Comparison of ENCODE assay signal across 8 cellular contexts in the genomic region with DNA sequence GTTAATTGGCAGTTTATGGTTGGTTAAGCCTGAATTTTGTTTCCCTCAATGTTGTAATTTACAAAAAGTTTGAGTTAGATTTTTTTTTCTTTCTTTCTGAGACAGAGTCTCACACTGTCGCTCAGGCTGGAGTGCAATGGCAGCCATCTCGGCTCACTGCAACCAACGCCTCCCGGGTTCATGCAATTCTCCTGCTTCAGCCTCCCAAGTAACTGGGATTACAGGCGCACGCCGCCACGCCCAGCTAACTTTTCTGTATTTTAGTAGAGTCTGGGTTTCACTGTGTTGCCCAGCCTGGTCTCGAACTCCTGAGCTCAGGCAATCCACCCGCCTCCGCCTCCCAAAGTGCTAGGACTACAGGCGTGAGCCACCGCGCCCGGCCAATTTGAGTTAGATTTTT. TPM values are rescaled to one million over a fixed set of nuclear protein-coding genes. Genes with fewer than 3 reads are reported as not detected.
DNase-seq lines count a peak whose midpoint lies in the region; ATAC-seq and TF ChIP-seq lines count a peak whose summit lies in the region.

No MANE protein-coding gene starts in this region.

- H3K36me3 ChIP-seq in GM23338 (ENCODE audit: insufficient read depth) (no peaks in the 10 kb centered on the region), SJSA1 (no peaks in the 10 kb centered on the region), fibroblast of lung (ENCODE audit: control insufficient read depth, insufficient read depth, low read length) (no peaks in the 10 kb centered on the region)

- H3K9me2 ChIP-seq in GM23338 (ENCODE audit: insufficient read depth): no peaks in the 10 kb centered on the region

- H3K4me1 ChIP-seq in GM23338 (ENCODE audit: insufficient read depth) (peaks cover 46% of the 10 kb centered on the region), SJSA1 (replicated peaks) (peaks cover 3% of the 10 kb centered on the region; the same call in 1 of the 2 replicates), fibroblast of lung (ENCODE audit: control insufficient read depth, extremely low read depth, insufficient read depth, low read length) (no peaks in the 10 kb centered on the region)

- H3K9me3 ChIP-seq in SJSA1 (replicated peaks): no peaks in the 10 kb centered on the region
- no peaks in the 10 kb centered on the region for H3K9me3 ChIP-seq in fibroblast of lung (ENCODE audit: control insufficient read depth, insufficient read depth, low read depth, low read length)

- H3K9me3 Mint-ChIP-seq in GM23338: peaks cover 6% of the 10 kb centered on the region; the same call in 1 of the 3 replicates

- H3K27ac Mint-ChIP-seq in GM23338: no peak overlapping the region

- no peak overlapping the region for H2AFZ ChIP-seq in GM23338
- peak overlapping the region; percentile 97 for H2AFZ ChIP-seq in fibroblast of lung (ENCODE audit: low read length)

- no peak overlapping the region for H3K27ac ChIP-seq in GM23338 (ENCODE audit: low read depth)
- no peak overlapping the region for H3K27ac ChIP-seq in SJSA1
- H3K27ac ChIP-seq in fibroblast of lung (ENCODE audit: insufficient read depth, low read length): peak overlapping the region; percentile 91

- H4K20me1 ChIP-seq in GM23338 (replicated peaks; ENCODE audit: insufficient read depth): peaks cover 37% of the 10 kb centered on the region
- no peaks in the 10 kb centered on the region for H4K20me1 ChIP-seq in fibroblast of lung (ENCODE audit: control insufficient read depth, extremely low read depth, insufficient read depth, low read length)

- H3K36me3 Mint-ChIP-seq in GM23338 (ENCODE audit: low read depth): peaks cover 4% of the 10 kb centered on the region; the same call in 2 of the 3 replicates

- H3K79me2 ChIP-seq in GM23338 (replicated peaks; ENCODE audit: insufficient read depth): peaks cover 59% of the 10 kb centered on the region
- peaks cover 10% of the 10 kb centered on the region for H3K79me2 ChIP-seq in fibroblast of lung (ENCODE audit: control insufficient read depth, insufficient read depth, low read length)

- H3K27me3 ChIP-seq in GM23338 (ENCODE audit: insufficient read depth) (no peaks in the 10 kb centered on the region), SJSA1 (replicated peaks) (no peaks in the 10 kb centered on the region), fibroblast of lung (ENCODE audit: control insufficient read depth, insufficient read depth, low read length) (no peaks in the 10 kb centered on the region)

- H3K4me2 ChIP-seq in GM23338: peak overlapping the region; percentile 99
- H3K4me2 ChIP-seq in fibroblast of lung (ENCODE audit: extremely low read depth, insufficient read depth, low read length): peak overlapping the region; percentile 80

- peak overlapping the region; percentile 84 for H3K9ac ChIP-seq in fibroblast of lung (ENCODE audit: insufficient read depth, low read length)

- ATAC-seq in GM23338: no peak
- no peak for ATAC-seq in HG03097 (IDR thresholded peaks at IDR 0.05; ENCODE audit: low FRiP score, unreplicated experiment)

- no peaks in the 10 kb centered on the region for H3F3A ChIP-seq in GM23338 (replicated peaks; ENCODE audit: low read depth)

- peak overlapping the region; percentile 99 for H3K4me3 Mint-ChIP-seq in GM23338

- peaks cover 42% of the 10 kb centered on the region for H3K4me1 Mint-ChIP-seq in GM23338

- H3K4me3 ChIP-seq in GM23338: peak overlapping the region; percentile 97
- peak overlapping the region; percentile 62 for H3K4me3 ChIP-seq in SJSA1
- peak overlapping the region; percentile 84 to 97 (median 90) for H3K4me3 ChIP-seq in fibroblast of lung (replicated peaks in 1 of 4; ENCODE audit: control extremely low read depth in 1 of 4, insufficient read depth in 1 of 4, low read depth in 3 of 4, low read length in 4 of 4)
- peak overlapping the region; percentile 76 for H3K4me3 ChIP-seq in skeletal muscle cell (ENCODE audit: low read depth, low read length)

- TF ChIP-seq CTCF in GM23338 (conservative IDR thresholded peaks at IDR 0.05; ENCODE audit: low read depth in 2 of 2): no peak
- TF ChIP-seq CTCF in fibroblast of lung (conservative IDR thresholded peaks at IDR 0.05 in 1 of 2, IDR thresholded peaks at IDR 0.05 in 1 of 2; ENCODE audit: low read depth in 1 of 2, low read length in 2 of 2): no peak

- DNase-seq in GM23338 (ENCODE audit: low spot score) (no peak), SJSA1 (ENCODE audit: low read depth in 1 of 2, low spot score in 2 of 2) (no peak), fibroblast of lung (ENCODE audit: low read depth in 2 of 2) (no peak), skeletal muscle cell (ENCODE audit: low read depth) (no peak), GM03348 (ENCODE audit: low spot score) (no peak), EL (no peak)
- DNase-seq in activated CD4-positive, CD25-positive, alpha-beta regulatory T cell treated with anti-CD3 and anti-CD28 coated beads, Interleukin-2, amount 50 U/mL, for 72 hours: no peak

- peaks cover 2% of the 10 kb centered on the region for H3K27me3 Mint-ChIP-seq in GM23338 (ENCODE audit: insufficient read depth, low read depth, poor library complexity)

TF ChIP-seq in GM23338, 12 proteins besides CTCF, POLR2A, EP300 and RAD21:
- no peak for TF ChIP-seq EZH2phosphoT487 (IDR thresholded peaks at IDR 0.05; ENCODE audit: unreplicated experiment)
- no peak for TF ChIP-seq ZNF114 (CRISPR knock-in tag; IDR thresholded peaks at IDR 0.05)
- TF ChIP-seq, protein P1, sequence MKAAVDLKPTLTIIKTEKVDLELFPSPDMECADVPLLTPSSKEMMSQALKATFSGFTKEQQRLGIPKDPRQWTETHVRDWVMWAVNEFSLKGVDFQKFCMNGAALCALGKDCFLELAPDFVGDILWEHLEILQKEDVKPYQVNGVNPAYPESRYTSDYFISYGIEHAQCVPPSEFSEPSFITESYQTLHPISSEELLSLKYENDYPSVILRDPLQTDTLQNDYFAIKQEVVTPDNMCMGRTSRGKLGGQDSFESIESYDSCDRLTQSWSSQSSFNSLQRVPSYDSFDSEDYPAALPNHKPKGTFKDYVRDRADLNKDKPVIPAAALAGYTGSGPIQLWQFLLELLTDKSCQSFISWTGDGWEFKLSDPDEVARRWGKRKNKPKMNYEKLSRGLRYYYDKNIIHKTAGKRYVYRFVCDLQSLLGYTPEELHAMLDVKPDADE (IDR thresholded peaks at IDR 0.05): no peak
- TF ChIP-seq, protein P2, sequence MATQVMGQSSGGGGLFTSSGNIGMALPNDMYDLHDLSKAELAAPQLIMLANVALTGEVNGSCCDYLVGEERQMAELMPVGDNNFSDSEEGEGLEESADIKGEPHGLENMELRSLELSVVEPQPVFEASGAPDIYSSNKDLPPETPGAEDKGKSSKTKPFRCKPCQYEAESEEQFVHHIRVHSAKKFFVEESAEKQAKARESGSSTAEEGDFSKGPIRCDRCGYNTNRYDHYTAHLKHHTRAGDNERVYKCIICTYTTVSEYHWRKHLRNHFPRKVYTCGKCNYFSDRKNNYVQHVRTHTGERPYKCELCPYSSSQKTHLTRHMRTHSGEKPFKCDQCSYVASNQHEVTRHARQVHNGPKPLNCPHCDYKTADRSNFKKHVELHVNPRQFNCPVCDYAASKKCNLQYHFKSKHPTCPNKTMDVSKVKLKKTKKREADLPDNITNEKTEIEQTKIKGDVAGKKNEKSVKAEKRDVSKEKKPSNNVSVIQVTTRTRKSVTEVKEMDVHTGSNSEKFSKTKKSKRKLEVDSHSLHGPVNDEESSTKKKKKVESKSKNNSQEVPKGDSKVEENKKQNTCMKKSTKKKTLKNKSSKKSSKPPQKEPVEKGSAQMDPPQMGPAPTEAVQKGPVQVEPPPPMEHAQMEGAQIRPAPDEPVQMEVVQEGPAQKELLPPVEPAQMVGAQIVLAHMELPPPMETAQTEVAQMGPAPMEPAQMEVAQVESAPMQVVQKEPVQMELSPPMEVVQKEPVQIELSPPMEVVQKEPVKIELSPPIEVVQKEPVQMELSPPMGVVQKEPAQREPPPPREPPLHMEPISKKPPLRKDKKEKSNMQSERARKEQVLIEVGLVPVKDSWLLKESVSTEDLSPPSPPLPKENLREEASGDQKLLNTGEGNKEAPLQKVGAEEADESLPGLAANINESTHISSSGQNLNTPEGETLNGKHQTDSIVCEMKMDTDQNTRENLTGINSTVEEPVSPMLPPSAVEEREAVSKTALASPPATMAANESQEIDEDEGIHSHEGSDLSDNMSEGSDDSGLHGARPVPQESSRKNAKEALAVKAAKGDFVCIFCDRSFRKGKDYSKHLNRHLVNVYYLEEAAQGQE (IDR thresholded peaks at IDR 0.05; ENCODE audit: unreplicated experiment): no peak

RNA-seq across cellular contexts. Expression of a gene that starts 0.9 kb away (rescaled TPM):
- 33.4 and 34.3 TPM in 2 replicates for total RNA-seq in GM23338 (2014; rRNA removed; shearing (Covaris generic))
- polyA plus RNA-seq in GM23338 (2016; fragmentation: Nextera tagmentation; extraction: Ambion mirVana): 14.6 and 16.4 TPM in 2 replicates
- total RNA-seq in SJSA1 (2014; rRNA removed; shearing (Covaris generic)): 2.9 and 4.5 TPM in 2 replicates
- total RNA-seq in fibroblast of lung: 2.1 and 3.1 TPM in 2 replicates
- 2.1 and 2.6 TPM in 2 replicates for polyA plus RNA-seq in fibroblast of lung
- polyA plus RNA-seq in fibroblast of lung (2012): 1.0 and 1.5 TPM in 2 replicates
- 0.74 and 0.90 TPM in 2 replicates for polyA minus RNA-seq in fibroblast of lung (ENCODE audit: low replicate concordance)
